ENCODE assay signal across 1 cellular context in the genomic region with DNA sequence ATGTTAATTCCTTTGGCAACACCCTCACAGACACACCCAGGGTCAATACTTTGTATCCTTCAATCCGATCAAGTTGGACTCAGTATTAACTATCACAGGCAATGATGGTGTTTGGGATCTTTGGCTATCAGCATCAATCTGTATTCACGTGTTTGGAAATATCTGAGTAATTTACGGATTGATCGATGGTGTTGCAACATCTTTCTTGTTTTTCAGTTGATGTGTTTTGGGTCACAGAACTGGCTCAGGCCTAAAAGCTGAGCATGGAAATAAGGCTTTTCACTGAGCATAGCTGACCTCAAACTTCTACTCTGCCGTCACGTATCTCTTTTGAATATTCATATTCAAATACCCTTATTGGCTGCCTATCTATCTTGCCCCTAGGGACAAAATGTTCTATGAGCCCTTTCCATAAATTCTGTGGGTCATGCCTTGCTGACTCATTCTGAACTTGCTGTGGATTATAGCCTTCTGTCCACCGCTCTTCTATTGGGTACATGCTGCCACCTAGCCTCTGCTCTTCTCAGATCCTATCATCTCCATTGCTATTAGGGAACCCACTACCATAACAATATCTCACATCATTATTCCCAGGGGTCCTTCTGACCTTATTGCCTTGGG.
TF ChIP-seq lines count a peak whose summit lies in the region.

No MANE protein-coding gene starts in this region.

TF ChIP-seq in neural cell, 6 proteins besides CTCF, POLR2A, EP300 and RAD21 (continued from another document):
- TF ChIP-seq, protein P1, sequence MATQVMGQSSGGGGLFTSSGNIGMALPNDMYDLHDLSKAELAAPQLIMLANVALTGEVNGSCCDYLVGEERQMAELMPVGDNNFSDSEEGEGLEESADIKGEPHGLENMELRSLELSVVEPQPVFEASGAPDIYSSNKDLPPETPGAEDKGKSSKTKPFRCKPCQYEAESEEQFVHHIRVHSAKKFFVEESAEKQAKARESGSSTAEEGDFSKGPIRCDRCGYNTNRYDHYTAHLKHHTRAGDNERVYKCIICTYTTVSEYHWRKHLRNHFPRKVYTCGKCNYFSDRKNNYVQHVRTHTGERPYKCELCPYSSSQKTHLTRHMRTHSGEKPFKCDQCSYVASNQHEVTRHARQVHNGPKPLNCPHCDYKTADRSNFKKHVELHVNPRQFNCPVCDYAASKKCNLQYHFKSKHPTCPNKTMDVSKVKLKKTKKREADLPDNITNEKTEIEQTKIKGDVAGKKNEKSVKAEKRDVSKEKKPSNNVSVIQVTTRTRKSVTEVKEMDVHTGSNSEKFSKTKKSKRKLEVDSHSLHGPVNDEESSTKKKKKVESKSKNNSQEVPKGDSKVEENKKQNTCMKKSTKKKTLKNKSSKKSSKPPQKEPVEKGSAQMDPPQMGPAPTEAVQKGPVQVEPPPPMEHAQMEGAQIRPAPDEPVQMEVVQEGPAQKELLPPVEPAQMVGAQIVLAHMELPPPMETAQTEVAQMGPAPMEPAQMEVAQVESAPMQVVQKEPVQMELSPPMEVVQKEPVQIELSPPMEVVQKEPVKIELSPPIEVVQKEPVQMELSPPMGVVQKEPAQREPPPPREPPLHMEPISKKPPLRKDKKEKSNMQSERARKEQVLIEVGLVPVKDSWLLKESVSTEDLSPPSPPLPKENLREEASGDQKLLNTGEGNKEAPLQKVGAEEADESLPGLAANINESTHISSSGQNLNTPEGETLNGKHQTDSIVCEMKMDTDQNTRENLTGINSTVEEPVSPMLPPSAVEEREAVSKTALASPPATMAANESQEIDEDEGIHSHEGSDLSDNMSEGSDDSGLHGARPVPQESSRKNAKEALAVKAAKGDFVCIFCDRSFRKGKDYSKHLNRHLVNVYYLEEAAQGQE (IDR thresholded peaks at IDR 0.05; ENCODE audit: borderline replicate concordance), result no peak
- no peak for TF ChIP-seq SMC3 (conservative IDR thresholded peaks at IDR 0.05; ENCODE audit: poor library complexity)
